In the genomic region with DNA sequence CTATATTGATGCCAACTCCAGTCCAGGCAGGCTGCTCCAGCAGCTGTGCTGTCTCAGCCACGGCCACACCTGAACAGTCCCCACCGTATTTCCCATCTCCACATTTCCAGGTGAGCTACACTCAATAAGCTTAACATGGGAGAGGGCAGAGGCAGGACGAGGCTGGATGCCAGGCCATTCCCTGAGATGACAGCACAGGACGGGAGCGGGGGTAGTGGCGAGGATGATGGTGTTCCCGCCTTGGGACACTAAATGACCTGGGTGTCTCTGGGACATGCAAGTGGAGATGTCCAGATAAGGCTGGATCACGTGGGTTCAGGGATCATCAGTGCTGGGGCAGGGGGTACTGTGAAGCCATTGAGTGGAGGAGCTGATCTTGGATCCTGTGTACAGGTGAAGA, we compare ENCODE assay signal across 3 cellular contexts.
TF ChIP-seq lines count a peak whose summit lies in the region.

No MANE protein-coding gene starts in this region.

TF ChIP-seq in SK-N-SH, 30 proteins besides CTCF, POLR2A, EP300 and RAD21:
- TF ChIP-seq, protein P1, sequence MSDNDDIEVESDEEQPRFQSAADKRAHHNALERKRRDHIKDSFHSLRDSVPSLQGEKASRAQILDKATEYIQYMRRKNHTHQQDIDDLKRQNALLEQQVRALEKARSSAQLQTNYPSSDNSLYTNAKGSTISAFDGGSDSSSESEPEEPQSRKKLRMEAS (IDR thresholded peaks at IDR 0.05; ENCODE audit: low read depth), result no peak
- TF ChIP-seq RCOR1 (IDR thresholded peaks at IDR 0.05; ENCODE audit: low read length) (no peak), NFIC (IDR thresholded peaks at IDR 0.05; ENCODE audit: borderline replicate concordance) (no peak), TAF1 (IDR thresholded peaks at IDR 0.05; ENCODE audit: borderline replicate concordance, low read depth, low read length) (no peak), NRF1 (IDR thresholded peaks at IDR 0.05; ENCODE audit: low read depth, low read length) (no peak), TCF12 (IDR thresholded peaks at IDR 0.05) (no peak), MXI1 (IDR thresholded peaks at IDR 0.05; ENCODE audit: low read depth, low read length) (no peak), CHD2 (IDR thresholded peaks at IDR 0.05; ENCODE audit: low read length, partially characterized antibody) (no peak), GATA2 (CRISPR knock-in tag; IDR thresholded peaks at IDR 0.05) (no peak), ELF1 (IDR thresholded peaks at IDR 0.05) (no peak), SMC3 (IDR thresholded peaks at IDR 0.05; ENCODE audit: low read depth, low read length) (no peak), RXRA (IDR thresholded peaks at IDR 0.05; ENCODE audit: borderline replicate concordance, low read depth) (no peak)
- TF ChIP-seq, protein P2, sequence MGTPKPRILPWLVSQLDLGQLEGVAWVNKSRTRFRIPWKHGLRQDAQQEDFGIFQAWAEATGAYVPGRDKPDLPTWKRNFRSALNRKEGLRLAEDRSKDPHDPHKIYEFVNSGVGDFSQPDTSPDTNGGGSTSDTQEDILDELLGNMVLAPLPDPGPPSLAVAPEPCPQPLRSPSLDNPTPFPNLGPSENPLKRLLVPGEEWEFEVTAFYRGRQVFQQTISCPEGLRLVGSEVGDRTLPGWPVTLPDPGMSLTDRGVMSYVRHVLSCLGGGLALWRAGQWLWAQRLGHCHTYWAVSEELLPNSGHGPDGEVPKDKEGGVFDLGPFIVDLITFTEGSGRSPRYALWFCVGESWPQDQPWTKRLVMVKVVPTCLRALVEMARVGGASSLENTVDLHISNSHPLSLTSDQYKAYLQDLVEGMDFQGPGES (IDR thresholded peaks at IDR 0.05; ENCODE audit: low read depth, low read length), result no peak
- TF ChIP-seq, protein P3, sequence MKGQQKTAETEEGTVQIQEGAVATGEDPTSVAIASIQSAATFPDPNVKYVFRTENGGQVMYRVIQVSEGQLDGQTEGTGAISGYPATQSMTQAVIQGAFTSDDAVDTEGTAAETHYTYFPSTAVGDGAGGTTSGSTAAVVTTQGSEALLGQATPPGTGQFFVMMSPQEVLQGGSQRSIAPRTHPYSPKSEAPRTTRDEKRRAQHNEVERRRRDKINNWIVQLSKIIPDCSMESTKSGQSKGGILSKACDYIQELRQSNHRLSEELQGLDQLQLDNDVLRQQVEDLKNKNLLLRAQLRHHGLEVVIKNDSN (IDR thresholded peaks at IDR 0.05; ENCODE audit: borderline replicate concordance, low read depth), result no peak
- TF ChIP-seq, protein P4, sequence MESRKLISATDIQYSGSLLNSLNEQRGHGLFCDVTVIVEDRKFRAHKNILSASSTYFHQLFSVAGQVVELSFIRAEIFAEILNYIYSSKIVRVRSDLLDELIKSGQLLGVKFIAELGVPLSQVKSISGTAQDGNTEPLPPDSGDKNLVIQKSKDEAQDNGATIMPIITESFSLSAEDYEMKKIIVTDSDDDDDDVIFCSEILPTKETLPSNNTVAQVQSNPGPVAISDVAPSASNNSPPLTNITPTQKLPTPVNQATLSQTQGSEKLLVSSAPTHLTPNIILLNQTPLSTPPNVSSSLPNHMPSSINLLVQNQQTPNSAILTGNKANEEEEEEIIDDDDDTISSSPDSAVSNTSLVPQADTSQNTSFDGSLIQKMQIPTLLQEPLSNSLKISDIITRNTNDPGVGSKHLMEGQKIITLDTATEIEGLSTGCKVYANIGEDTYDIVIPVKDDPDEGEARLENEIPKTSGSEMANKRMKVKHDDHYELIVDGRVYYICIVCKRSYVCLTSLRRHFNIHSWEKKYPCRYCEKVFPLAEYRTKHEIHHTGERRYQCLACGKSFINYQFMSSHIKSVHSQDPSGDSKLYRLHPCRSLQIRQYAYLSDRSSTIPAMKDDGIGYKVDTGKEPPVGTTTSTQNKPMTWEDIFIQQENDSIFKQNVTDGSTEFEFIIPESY (IDR thresholded peaks at IDR 0.05; ENCODE audit: borderline replicate concordance, low read depth), result no peak
- TF ChIP-seq, protein P5, sequence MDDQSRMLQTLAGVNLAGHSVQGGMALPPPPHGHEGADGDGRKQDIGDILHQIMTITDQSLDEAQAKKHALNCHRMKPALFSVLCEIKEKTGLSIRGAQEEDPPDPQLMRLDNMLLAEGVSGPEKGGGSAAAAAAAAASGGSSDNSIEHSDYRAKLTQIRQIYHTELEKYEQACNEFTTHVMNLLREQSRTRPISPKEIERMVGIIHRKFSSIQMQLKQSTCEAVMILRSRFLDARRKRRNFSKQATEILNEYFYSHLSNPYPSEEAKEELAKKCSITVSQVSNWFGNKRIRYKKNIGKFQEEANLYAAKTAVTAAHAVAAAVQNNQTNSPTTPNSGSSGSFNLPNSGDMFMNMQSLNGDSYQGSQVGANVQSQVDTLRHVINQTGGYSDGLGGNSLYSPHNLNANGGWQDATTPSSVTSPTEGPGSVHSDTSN (IDR thresholded peaks at IDR 0.05), result no peak
TF ChIP-seq in SK-N-SH: peak in this region for 0.

TF ChIP-seq in SK-N-SH treated with all-trans-retinoic acid at 6 μM for 48 hours, 23 proteins besides CTCF, POLR2A, EP300 and RAD21 (continues in another document):
- TF ChIP-seq TOX (CRISPR knock-in tag; IDR thresholded peaks at IDR 0.05; ENCODE audit: borderline replicate concordance) (no peak), ARNTL (CRISPR knock-in tag; IDR thresholded peaks at IDR 0.05; ENCODE audit: borderline replicate concordance, low read depth) (no peak), TCF4 (CRISPR knock-in tag; IDR thresholded peaks at IDR 0.05; ENCODE audit: borderline replicate concordance) (no peak), ZNF8 (CRISPR knock-in tag; IDR thresholded peaks at IDR 0.05) (no peak), SNAI2 (CRISPR knock-in tag; IDR thresholded peaks at IDR 0.05) (no peak), RARB (CRISPR knock-in tag; IDR thresholded peaks at IDR 0.05) (no peak), ZFP30 (CRISPR knock-in tag; IDR thresholded peaks at IDR 0.05) (no peak), ZNF70 (CRISPR knock-in tag; IDR thresholded peaks at IDR 0.05) (no peak)
- TF ChIP-seq, protein P6, sequence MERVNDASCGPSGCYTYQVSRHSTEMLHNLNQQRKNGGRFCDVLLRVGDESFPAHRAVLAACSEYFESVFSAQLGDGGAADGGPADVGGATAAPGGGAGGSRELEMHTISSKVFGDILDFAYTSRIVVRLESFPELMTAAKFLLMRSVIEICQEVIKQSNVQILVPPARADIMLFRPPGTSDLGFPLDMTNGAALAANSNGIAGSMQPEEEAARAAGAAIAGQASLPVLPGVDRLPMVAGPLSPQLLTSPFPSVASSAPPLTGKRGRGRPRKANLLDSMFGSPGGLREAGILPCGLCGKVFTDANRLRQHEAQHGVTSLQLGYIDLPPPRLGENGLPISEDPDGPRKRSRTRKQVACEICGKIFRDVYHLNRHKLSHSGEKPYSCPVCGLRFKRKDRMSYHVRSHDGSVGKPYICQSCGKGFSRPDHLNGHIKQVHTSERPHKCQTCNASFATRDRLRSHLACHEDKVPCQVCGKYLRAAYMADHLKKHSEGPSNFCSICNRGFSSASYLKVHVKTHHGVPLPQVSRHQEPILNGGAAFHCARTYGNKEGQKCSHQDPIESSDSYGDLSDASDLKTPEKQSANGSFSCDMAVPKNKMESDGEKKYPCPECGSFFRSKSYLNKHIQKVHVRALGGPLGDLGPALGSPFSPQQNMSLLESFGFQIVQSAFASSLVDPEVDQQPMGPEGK (CRISPR knock-in tag; IDR thresholded peaks at IDR 0.05; ENCODE audit: borderline replicate concordance), result no peak
- TF ChIP-seq, protein P7, sequence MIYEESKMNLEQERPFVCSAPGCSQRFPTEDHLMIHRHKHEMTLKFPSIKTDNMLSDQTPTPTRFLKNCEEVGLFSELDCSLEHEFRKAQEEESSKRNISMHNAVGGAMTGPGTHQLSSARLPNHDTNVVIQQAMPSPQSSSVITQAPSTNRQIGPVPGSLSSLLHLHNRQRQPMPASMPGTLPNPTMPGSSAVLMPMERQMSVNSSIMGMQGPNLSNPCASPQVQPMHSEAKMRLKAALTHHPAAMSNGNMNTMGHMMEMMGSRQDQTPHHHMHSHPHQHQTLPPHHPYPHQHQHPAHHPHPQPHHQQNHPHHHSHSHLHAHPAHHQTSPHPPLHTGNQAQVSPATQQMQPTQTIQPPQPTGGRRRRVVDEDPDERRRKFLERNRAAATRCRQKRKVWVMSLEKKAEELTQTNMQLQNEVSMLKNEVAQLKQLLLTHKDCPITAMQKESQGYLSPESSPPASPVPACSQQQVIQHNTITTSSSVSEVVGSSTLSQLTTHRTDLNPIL (CRISPR knock-in tag; IDR thresholded peaks at IDR 0.05; ENCODE audit: low read depth), result no peak
- TF ChIP-seq, protein P8, sequence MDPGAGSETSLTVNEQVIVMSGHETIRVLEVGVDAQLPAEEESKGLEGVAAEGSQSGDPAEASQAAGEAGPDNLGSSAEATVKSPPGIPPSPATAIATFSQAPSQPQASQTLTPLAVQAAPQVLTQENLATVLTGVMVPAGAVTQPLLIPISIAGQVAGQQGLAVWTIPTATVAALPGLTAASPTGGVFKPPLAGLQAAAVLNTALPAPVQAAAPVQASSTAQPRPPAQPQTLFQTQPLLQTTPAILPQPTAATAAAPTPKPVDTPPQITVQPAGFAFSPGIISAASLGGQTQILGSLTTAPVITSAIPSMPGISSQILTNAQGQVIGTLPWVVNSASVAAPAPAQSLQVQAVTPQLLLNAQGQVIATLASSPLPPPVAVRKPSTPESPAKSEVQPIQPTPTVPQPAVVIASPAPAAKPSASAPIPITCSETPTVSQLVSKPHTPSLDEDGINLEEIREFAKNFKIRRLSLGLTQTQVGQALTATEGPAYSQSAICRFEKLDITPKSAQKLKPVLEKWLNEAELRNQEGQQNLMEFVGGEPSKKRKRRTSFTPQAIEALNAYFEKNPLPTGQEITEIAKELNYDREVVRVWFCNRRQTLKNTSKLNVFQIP (CRISPR knock-in tag; IDR thresholded peaks at IDR 0.05; ENCODE audit: borderline replicate concordance, low read depth), result no peak
- TF ChIP-seq, protein P9, sequence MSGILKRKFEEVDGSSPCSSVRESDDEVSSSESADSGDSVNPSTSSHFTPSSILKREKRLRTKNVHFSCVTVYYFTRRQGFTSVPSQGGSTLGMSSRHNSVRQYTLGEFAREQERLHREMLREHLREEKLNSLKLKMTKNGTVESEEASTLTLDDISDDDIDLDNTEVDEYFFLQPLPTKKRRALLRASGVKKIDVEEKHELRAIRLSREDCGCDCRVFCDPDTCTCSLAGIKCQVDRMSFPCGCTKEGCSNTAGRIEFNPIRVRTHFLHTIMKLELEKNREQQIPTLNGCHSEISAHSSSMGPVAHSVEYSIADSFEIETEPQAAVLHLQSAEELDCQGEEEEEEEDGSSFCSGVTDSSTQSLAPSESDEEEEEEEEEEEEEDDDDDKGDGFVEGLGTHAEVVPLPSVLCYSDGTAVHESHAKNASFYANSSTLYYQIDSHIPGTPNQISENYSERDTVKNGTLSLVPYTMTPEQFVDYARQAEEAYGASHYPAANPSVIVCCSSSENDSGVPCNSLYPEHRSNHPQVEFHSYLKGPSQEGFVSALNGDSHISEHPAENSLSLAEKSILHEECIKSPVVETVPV (CRISPR knock-in tag; IDR thresholded peaks at IDR 0.05), result no peak

TF ChIP-seq in IMR-90, 13 proteins besides CTCF, POLR2A, EP300 and RAD21:
- TF ChIP-seq MAFK (IDR thresholded peaks at IDR 0.05; ENCODE audit: low read depth, low read length) (no peak), MXI1 (IDR thresholded peaks at IDR 0.05; ENCODE audit: borderline replicate concordance, low read depth, low read length) (no peak), RFX5 (IDR thresholded peaks at IDR 0.05; ENCODE audit: low read depth, low read length) (no peak), MAZ (IDR thresholded peaks at IDR 0.05; ENCODE audit: borderline replicate concordance, low read depth, low read length) (no peak), BHLHE40 (IDR thresholded peaks at IDR 0.05; ENCODE audit: low read depth, low read length) (no peak)
- TF ChIP-seq, protein P10, sequence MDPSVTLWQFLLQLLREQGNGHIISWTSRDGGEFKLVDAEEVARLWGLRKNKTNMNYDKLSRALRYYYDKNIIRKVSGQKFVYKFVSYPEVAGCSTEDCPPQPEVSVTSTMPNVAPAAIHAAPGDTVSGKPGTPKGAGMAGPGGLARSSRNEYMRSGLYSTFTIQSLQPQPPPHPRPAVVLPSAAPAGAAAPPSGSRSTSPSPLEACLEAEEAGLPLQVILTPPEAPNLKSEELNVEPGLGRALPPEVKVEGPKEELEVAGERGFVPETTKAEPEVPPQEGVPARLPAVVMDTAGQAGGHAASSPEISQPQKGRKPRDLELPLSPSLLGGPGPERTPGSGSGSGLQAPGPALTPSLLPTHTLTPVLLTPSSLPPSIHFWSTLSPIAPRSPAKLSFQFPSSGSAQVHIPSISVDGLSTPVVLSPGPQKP (IDR thresholded peaks at IDR 0.05; ENCODE audit: borderline replicate concordance, low read depth, low read length), result no peak
